ENCODE assay signal across 7 cellular contexts in genomic region chr7:102698962-102699750, GRCh38. TPM values are rescaled to one million over a fixed set of nuclear protein-coding genes. Genes with fewer than 3 reads are reported as not detected.
"Had no signal": no experiment of that assay in that cellular context is flagged by ENCODE, and none has a peak within 500 bp of the region (broad histone marks: within the 10 kb centered on the region; RNA-seq: fewer than 3 reads in every experiment).

No MANE protein-coding gene starts in this region.

RNA-seq across cellular contexts. Expression of gene SPDYE2B, which starts 49.0 kb away (rescaled TPM):
- total RNA-seq: HT1080, Peyer's patch, RPMI7951, SK-MEL-5, T-cell had no signal
- polyA plus RNA-seq: IgD-negative memory B cell, SK-N-SH had no signal
